Comparison of ENCODE assay signal across 27 cellular contexts in the genomic region with DNA sequence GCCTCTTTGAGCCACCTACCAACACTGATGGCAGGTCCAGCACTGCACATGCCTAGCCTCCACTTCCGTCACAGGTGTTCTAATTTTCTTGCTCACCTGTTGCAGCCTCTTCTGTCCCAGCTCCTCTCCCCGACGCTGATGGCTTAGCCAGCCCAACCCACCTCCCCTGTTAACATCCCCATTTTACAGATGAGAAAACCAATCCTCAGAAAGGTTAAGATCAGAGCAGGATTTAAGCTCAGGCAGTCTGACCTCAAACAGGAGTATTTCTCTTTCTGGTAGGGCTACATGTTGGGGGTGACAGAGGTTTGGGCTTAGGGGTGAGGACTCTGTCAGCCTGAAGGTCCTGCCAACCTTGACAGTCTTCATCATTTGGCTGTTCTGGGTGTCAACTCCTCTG.
"Had no signal": no experiment of that assay in that cellular context is flagged by ENCODE, and none has a peak within 500 bp of the region (broad histone marks: within the 10 kb centered on the region; RNA-seq: fewer than 3 reads in every experiment).

No MANE protein-coding gene starts in this region.

- H3K36me3 ChIP-seq: left ventricle myocardium inferior, neural progenitor cell, ovary, right atrium auricular region, right lobe of liver, stomach, tibial artery, upper lobe of right lung had no signal

- DNase-seq: hypothalamus; immature natural killer cell; kidney; left ventricle myocardium inferior; mesendoderm; naive B cell; natural killer cell; nephron progenitor cell; ovary; right lobe of liver; stimulated activated CD4-positive, alpha-beta T cell treated with anti-CD3 and anti-CD28 coated beads, Interleukin-12 subunit alpha, Interleukin-12 subunit beta, amount 100 ng/mL, for 4 hours; stimulated activated CD4-positive, alpha-beta T cell treated with anti-CD3 and anti-CD28 coated beads, Interleukin-15, amount 100 ng/mL, for 24 hours; stimulated activated CD4-positive, alpha-beta T cell treated with anti-CD3 and anti-CD28 coated beads, Interleukin-2, amount 100 ng/mL, for 24 hours; stimulated activated CD4-positive, alpha-beta T cell treated with anti-CD3 and anti-CD28 coated beads, Interleukin-4, amount 100 ng/mL, for 1 hour; stimulated activated naive B cell treated with anti-CD40 and anti-IgM and Interleukin-4, amounts not matched to agents 10 μg/mL and 1 μg/mL and 100 μg/mL, for 72 hours; stimulated activated naive CD8-positive, alpha-beta T cell treated with anti-CD3 and anti-CD28 coated beads, Interleukin-15, Interleukin-2, amounts not matched to agents 100 U/mL and 50 U/mL, for 24 hours; stomach; testis; tibial artery; trophoblast cell had no signal

- H3K4me3 ChIP-seq: left ventricle myocardium inferior, lung, neural progenitor cell, ovary, right atrium auricular region, right lobe of liver, skin epidermis, stomach, testis, tibial artery, upper lobe of right lung had no signal

- H3K9me3 ChIP-seq: ovary, right atrium auricular region, right lobe of liver, stomach, testis, tibial artery, upper lobe of right lung had no signal

- H3K4me1 ChIP-seq: left ventricle myocardium inferior, right atrium auricular region, right lobe of liver, testis, tibial artery had no signal

- FAIRE-seq: islet of Langerhans, kidney, urothelium cell line had no signal

- H3K27me3 ChIP-seq: neural progenitor cell, ovary, right atrium auricular region, right lobe of liver, stomach, testis, tibial artery, upper lobe of right lung had no signal

- H3K4me2 ChIP-seq: neural progenitor cell had no signal

- ATAC-seq: natural killer cell; right lobe of liver; stimulated activated naive B cell treated with anti-CD40 and anti-IgM and Interleukin-4, amounts not matched to agents 10 μg/mL and 1 μg/mL and 100 μg/mL, for 72 hours; stimulated activated naive CD8-positive, alpha-beta T cell treated with anti-CD3 and anti-CD28 coated beads, Interleukin-15, Interleukin-2, amounts not matched to agents 100 U/mL and 50 U/mL, for 24 hours; upper lobe of right lung had no signal

- H2AFZ ChIP-seq: neural progenitor cell had no signal

- H3K9ac ChIP-seq: neural progenitor cell had no signal

- H3K27ac ChIP-seq: left ventricle myocardium inferior, neural progenitor cell, ovary, right atrium auricular region, right lobe of liver, skin epidermis, stomach, testis, tibial artery, upper lobe of right lung had no signal
